In the genomic region with DNA sequence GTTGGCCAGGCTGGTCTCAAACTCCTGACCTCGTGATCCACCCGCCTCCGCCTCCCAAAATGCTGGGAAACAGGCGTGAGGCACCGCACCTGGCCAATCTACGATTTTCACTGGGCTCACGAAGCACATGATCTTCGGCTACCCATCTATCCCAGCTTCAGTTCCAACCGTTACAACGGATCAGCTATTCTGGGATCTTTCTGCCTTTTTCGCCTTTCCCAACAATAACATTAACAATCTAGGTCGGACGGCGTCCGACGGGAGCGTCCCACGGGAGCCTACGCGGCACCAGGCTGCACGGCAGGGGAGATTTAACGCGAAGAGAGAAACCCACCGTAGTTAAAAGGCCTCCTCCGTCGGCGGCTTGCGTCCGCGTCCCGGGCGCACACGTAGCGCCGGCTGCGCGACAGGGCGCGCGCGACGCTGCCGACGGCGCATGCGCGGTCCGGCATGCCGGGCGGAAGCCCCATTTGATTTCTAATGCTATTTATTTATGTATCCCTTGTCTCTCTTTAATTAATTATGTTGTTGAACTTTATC, we compare ENCODE assay signal across 8 cellular contexts.
A peak's percentile ranks its signal among the peaks of the same experiment; 100 is the strongest.
DNase-seq lines count a peak whose midpoint lies in the region; ATAC-seq and TF ChIP-seq lines count a peak whose summit lies in the region.

Gene MSL3B, minus strand, starts transcription at position 394 of the 540 bp plus-strand sequence.

- H3K27me3 ChIP-seq in left ventricle myocardium inferior (ENCODE audit: low read depth): peaks cover 45% of the 10 kb centered on the region

- TF ChIP-seq CTCF in GM13977 (IDR thresholded peaks at IDR 0.05; ENCODE audit: extremely low read depth, insufficient read depth, missing control alignments): no peak
- TF ChIP-seq CTCF in left ventricle myocardium inferior (IDR thresholded peaks at IDR 0.05; ENCODE audit: borderline replicate concordance): no peak

- H3K4me3 ChIP-seq in left ventricle myocardium inferior (peak within 1 kb of the TSS; percentile 62), skin epidermis (peak within 1 kb of the TSS; percentile 33 to 50 (median 37))

- DNase-seq in GM13977 (ENCODE audit: low spot score) (peak; percentile 82), RKO (ENCODE audit: low spot score) (peak; percentile 73), left ventricle myocardium inferior (no peak), GF-D8 (lab: John Stamatoyannopoulos, UW) (no peak), superior temporal gyrus (ENCODE audit: extremely low spot score) (no peak)
- peak; percentile 65 for DNase-seq in activated naive CD4-positive, alpha-beta T cell treated with anti-CD3 and anti-CD28 coated beads, Interleukin-2, amount 50 U/mL, for 16 hours

- peak; percentile 80 for ATAC-seq in HG03066 (IDR thresholded peaks at IDR 0.05; ENCODE audit: low read depth, unreplicated experiment)

- H3K36me3 ChIP-seq in left ventricle myocardium inferior: no peaks in the 10 kb centered on the region

- no peaks in the 10 kb centered on the region for H3K4me1 ChIP-seq in left ventricle myocardium inferior

- intact Hi-C loops in left ventricle myocardium inferior (cut with micrococcal nuclease): no loop called here

- in situ Hi-C loops in GM13977 (cut with MboI; ENCODE audit: low pct_unique_long_range_greater_than_20kb, low sequenced_read_pairs, unreplicated experiment): no loop called here

- H3K27ac ChIP-seq in left ventricle myocardium inferior (replicated peaks) (no peak within 1 kb of the TSS), skin epidermis (peak within 1 kb of the TSS in 10 of 21 experiments; percentile 2 to 70 (median 32))

- H3K9me3 ChIP-seq in left ventricle myocardium inferior (replicated peaks): peaks cover 11% of the 10 kb centered on the region

Comparison
In these comparisons a context has a peak if more than half of its experiments do, and no peak if none do; other contexts are left out.
1. DNase-seq: peak in GM13977 (single experiment), RKO (single experiment) and activated naive CD4-positive, alpha-beta T cell treated with anti-CD3 and anti-CD28 coated beads, Interleukin-2, amount 50 U/mL, for 16 hours (single experiment); none in left ventricle myocardium inferior (single experiment), GF-D8 (single experiment) and superior temporal gyrus (single experiment).